In the genomic region with DNA sequence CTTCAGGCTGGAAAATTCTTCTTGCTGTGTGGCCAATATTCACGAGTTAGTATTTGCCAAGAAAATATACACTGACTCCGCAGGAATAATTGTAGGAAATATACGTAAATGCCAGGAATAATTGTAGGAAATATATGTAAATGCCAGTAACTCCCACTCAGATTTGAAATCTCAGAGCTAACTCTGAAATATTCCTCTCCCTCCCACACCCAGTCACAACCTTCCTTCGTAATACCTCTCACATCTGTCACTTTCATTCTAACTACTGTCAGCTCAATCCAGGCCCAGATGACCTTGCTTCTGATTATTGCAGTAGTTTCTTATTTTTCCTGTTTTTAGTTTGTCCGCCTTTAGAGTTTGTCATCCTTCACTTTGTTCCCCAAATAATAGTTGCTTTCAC, we compare ENCODE assay signal across 18 cellular contexts.
DNase-seq lines count a peak whose midpoint lies in the region; ATAC-seq and TF ChIP-seq lines count a peak whose summit lies in the region.
"Had no signal": no experiment of that assay in that cellular context is flagged by ENCODE, and none has a peak within 500 bp of the region (broad histone marks: within the 10 kb centered on the region; RNA-seq: fewer than 3 reads in every experiment).

No MANE protein-coding gene starts in this region.

- peak overlapping the region; percentile 64 for H2BK20ac ChIP-seq in IMR-90 (ENCODE audit: low read depth, low read length)

- H3K27me3 ChIP-seq in IMR-90 (ENCODE audit: control insufficient read depth, insufficient read depth, low read length) (no peaks in the 10 kb centered on the region), mammary epithelial cell (ENCODE audit: insufficient read depth, low read length) (no peaks in the 10 kb centered on the region), mesendoderm (ENCODE audit: insufficient read depth, low read length, poor library complexity) (no peaks in the 10 kb centered on the region), thoracic aorta (replicated peaks; ENCODE audit: insufficient read depth) (no peaks in the 10 kb centered on the region)
- H3K27me3 ChIP-seq: BE2C had no signal

- TF ChIP-seq CTCF in IMR-90 (conservative IDR thresholded peaks at IDR 0.05; ENCODE audit: low read depth, low read length) (no peak), mammary epithelial cell (conservative IDR thresholded peaks at IDR 0.05 in 1 of 2, IDR thresholded peaks at IDR 0.05 in 1 of 2; ENCODE audit: extremely low read depth in 1 of 2, insufficient read depth in 1 of 2, low read depth in 1 of 2, low read length in 2 of 2) (no peak), thoracic aorta (IDR thresholded peaks at IDR 0.05) (no peak)

- H2BK15ac ChIP-seq in IMR-90 (ENCODE audit: low read depth, low read length), result peak overlapping the region; percentile 89; the same call in 2 of the 3 replicates
- H2BK15ac ChIP-seq in mesendoderm (replicated peaks; ENCODE audit: low read depth), result no peak overlapping the region

- H3K9me3 Mint-ChIP-seq in activated CD4-positive, alpha-beta memory T cell treated with anti-CD3 and anti-CD28 coated beads for 36 hours, result no peaks in the 10 kb centered on the region
- H3K9me3 Mint-ChIP-seq: activated CD4-positive, alpha-beta T cell treated with anti-CD3 and anti-CD28 coated beads, Interleukin-2, amount 10 ng/mL, durations not matched to agents 24 days and 14 days; stimulated activated naive CD8-positive, alpha-beta T cell treated with anti-CD3 and anti-CD28 coated beads, Interleukin-15, Interleukin-2, amounts not matched to agents 100 ng/mL and 50 ng/mL, for 24 hours; type B pancreatic cell had no signal

- H2BK5ac ChIP-seq in IMR-90 (ENCODE audit: low read depth, low read length, poor library complexity, severe bottlenecking) (peak overlapping the region; percentile 54), mesendoderm (ENCODE audit: low read length) (no peak overlapping the region)

- H3K79me1 ChIP-seq in IMR-90 (ENCODE audit: low read depth in 1 of 2, low read length in 2 of 2) (no peaks in the 10 kb centered on the region), mesendoderm (ENCODE audit: low read length) (no peaks in the 10 kb centered on the region)

- DNase-seq in IMR-90 (no peak), mammary epithelial cell (no peak), mesendoderm (peak; percentile 3), thoracic aorta (ENCODE audit: low spot score) (no peak)
- no peak for DNase-seq in activated CD4-positive, alpha-beta memory T cell treated with anti-CD3 and anti-CD28 coated beads for 36 hours
- DNase-seq: activated CD4-positive, alpha-beta T cell treated with anti-CD3 and anti-CD28 coated beads, Interleukin-2, amount 10 ng/mL, durations not matched to agents 24 days and 14 days; activated CD8-positive, alpha-beta memory T cell treated with anti-CD3 and anti-CD28 coated beads, Interleukin-2, amount 50 U/mL, for 48 hours; activated effector memory CD4-positive, alpha-beta T cell treated with Interleukin-2 at 50 U/mL for 16 hours; BE2C; NCI-H1417 treated with DMSO at 0.1 percent for 48 hours; NK-92 treated with Interleukin-12 subunit alpha and Interleukin-12 subunit beta, amount 100 ng/mL, for 24 hours had no signal

- H3K4me2 ChIP-seq in IMR-90 (ENCODE audit: low read depth, low read length), result no peak overlapping the region
- peak overlapping the region; percentile 40 for H3K4me2 ChIP-seq in mammary epithelial cell (ENCODE audit: insufficient read depth, low read depth, low read length)
- no peak overlapping the region for H3K4me2 ChIP-seq in mesendoderm (ENCODE audit: low read length)

- no peak overlapping the region for H3K4me3 ChIP-seq in IMR-90 (ENCODE audit: insufficient read depth, low read depth, low read length)
- no peak overlapping the region for H3K4me3 ChIP-seq in mammary epithelial cell (replicated peaks in 1 of 3; ENCODE audit: insufficient read depth in 1 of 3, low read depth in 2 of 3, low read length in 3 of 3)
- no peak overlapping the region for H3K4me3 ChIP-seq in mesendoderm (ENCODE audit: low read length)
- H3K4me3 ChIP-seq in thoracic aorta, result no peak overlapping the region

- no peak for TF ChIP-seq POLR2A in IMR-90 (IDR thresholded peaks at IDR 0.05; ENCODE audit: low read depth, low read length)

- H3K9me1 ChIP-seq in IMR-90 (ENCODE audit: insufficient read depth, low read length), result 0 out of 2 replicates have a peak, but pooled peaks cover 4% of the 10 kb centered on the region

- H3K9ac ChIP-seq in IMR-90 (ENCODE audit: low read depth, low read length) (no peak overlapping the region), mammary epithelial cell (ENCODE audit: insufficient read depth, low read length) (no peak overlapping the region), mesendoderm (ENCODE audit: low read length) (no peak overlapping the region)
- H3K9ac ChIP-seq: parathyroid adenoma had no signal

- H3K36me3 ChIP-seq in IMR-90 (ENCODE audit: control insufficient read depth, insufficient read depth, low read length), result no peaks in the 10 kb centered on the region
- no peaks in the 10 kb centered on the region for H3K36me3 ChIP-seq in mammary epithelial cell (ENCODE audit: insufficient read depth, low read length)
- H3K36me3 ChIP-seq in mesendoderm (ENCODE audit: control insufficient read depth, insufficient read depth, low read length), result no peaks in the 10 kb centered on the region
- no peaks in the 10 kb centered on the region for H3K36me3 ChIP-seq in thoracic aorta

- H3K4me1 Mint-ChIP-seq in activated CD4-positive, alpha-beta memory T cell treated with anti-CD3 and anti-CD28 coated beads for 36 hours (ENCODE audit: low read depth), result no peaks in the 10 kb centered on the region
- H3K4me1 Mint-ChIP-seq: activated CD4-positive, alpha-beta T cell treated with anti-CD3 and anti-CD28 coated beads, Interleukin-2, amount 10 ng/mL, durations not matched to agents 24 days and 14 days had no signal

- no TSS peak for BruUV-seq in IMR-90 (replicated peaks; lab: Mats Ljungman, UMichigan)
- BruUV-seq in mammary epithelial cell (replicated peaks; lab: Mats Ljungman, UMichigan), result no TSS peak

- no peak overlapping the region for H3K27ac ChIP-seq in IMR-90 (ENCODE audit: insufficient read depth, low read length)
- H3K27ac ChIP-seq in mammary epithelial cell (ENCODE audit: insufficient read depth, low read depth, low read length), result peak overlapping the region; percentile 53
- H3K27ac ChIP-seq in mesendoderm (ENCODE audit: low read depth, low read length), result no peak overlapping the region
- peak overlapping the region; percentile 31 to 47 for H3K27ac ChIP-seq in thoracic aorta
- H3K27ac ChIP-seq: parathyroid adenoma had no signal

- H3K23ac ChIP-seq in IMR-90 (ENCODE audit: low read depth, low read length) (0 out of 2 replicates have a peak overlapping the region, but pooled peaks have one; percentile 56), mesendoderm (ENCODE audit: low read length) (no peak overlapping the region)

- no peak for TF ChIP-seq RAD21 in IMR-90 (IDR thresholded peaks at IDR 0.05; ENCODE audit: low read length)

- H3K4me1 ChIP-seq in IMR-90 (ENCODE audit: control insufficient read depth, insufficient read depth, low read length), result no peaks in the 10 kb centered on the region; the same call in 1 of the 2 replicates
- peaks cover 17% of the 10 kb centered on the region for H3K4me1 ChIP-seq in mammary epithelial cell (ENCODE audit: insufficient read depth, low read length)
- no peaks in the 10 kb centered on the region for H3K4me1 ChIP-seq in mesendoderm (ENCODE audit: control insufficient read depth, low read depth, low read length)
- peaks cover 0 to 23% of the 10 kb centered on the region in 2 donors for H3K4me1 ChIP-seq in thoracic aorta (ENCODE audit: control insufficient read depth in 1 of 2, low read depth in 2 of 2)
- H3K4me1 ChIP-seq: BE2C, parathyroid adenoma had no signal

- H3K79me2 ChIP-seq in mammary epithelial cell (ENCODE audit: insufficient read depth, low read length) (no peaks in the 10 kb centered on the region), mesendoderm (ENCODE audit: control insufficient read depth, insufficient read depth, low read length) (no peaks in the 10 kb centered on the region)
- H3K79me2 ChIP-seq: parathyroid adenoma had no signal

- dilution Hi-C loops in IMR-90 (cut with HindIII; ENCODE audit: low sequenced_read_pairs, unreplicated experiment) (no loop called here), mammary epithelial cell (cut with HindIII; ENCODE audit: low sequenced_read_pairs) (no loop called here)

- peak overlapping the region; percentile 37; the same call in 1 of the 2 replicates for H3K14ac ChIP-seq in IMR-90 (replicated peaks; ENCODE audit: low read depth, low read length)

- H3K4ac ChIP-seq in IMR-90 (ENCODE audit: low read depth, low read length), result peak overlapping the region; percentile 72
- H3K4ac ChIP-seq in mesendoderm (ENCODE audit: low read depth, low read length), result no peak overlapping the region

- 100% methylated on average over 1 of the region's 5 CpGs; no CpG with 5 or more reads in 1 of the 2 experiments for WGBS in IMR-90 (ENCODE audit: extremely low coverage in 2 of 2, insufficient read length in 1 of 2), 2 experiments
- 66% methylated on average over 5 of the region's 5 CpGs for WGBS in mammary epithelial cell (ENCODE audit: low coverage, missing lambda C conversion rate)
- no CpG with 5 or more reads among the region's 5 CpGs for WGBS in mesendoderm (ENCODE audit: extremely low coverage, insufficient coverage, low lambda C conversion rate)

- H3K27me3 Mint-ChIP-seq in activated CD4-positive, alpha-beta memory T cell treated with anti-CD3 and anti-CD28 coated beads for 36 hours, result no peaks in the 10 kb centered on the region
- H3K27me3 Mint-ChIP-seq: activated CD4-positive, alpha-beta T cell treated with anti-CD3 and anti-CD28 coated beads, Interleukin-2, amount 10 ng/mL, durations not matched to agents 24 days and 14 days; stimulated activated naive CD8-positive, alpha-beta T cell treated with anti-CD3 and anti-CD28 coated beads, Interleukin-15, Interleukin-2, amounts not matched to agents 100 ng/mL and 50 ng/mL, for 24 hours; type B pancreatic cell had no signal

- H3K18ac ChIP-seq in IMR-90 (ENCODE audit: low read depth, low read length), result no peak overlapping the region
- no peak overlapping the region for H3K18ac ChIP-seq in mesendoderm (ENCODE audit: low read length)

- no peaks in the 10 kb centered on the region for H4K20me1 ChIP-seq in IMR-90 (ENCODE audit: insufficient read depth, low read length)
- no peaks in the 10 kb centered on the region for H4K20me1 ChIP-seq in mammary epithelial cell (ENCODE audit: insufficient read depth, low read length)

- H2BK120ac ChIP-seq in IMR-90 (ENCODE audit: low read depth, low read length) (peak overlapping the region; percentile 69), mesendoderm (ENCODE audit: low read depth, low read length) (no peak overlapping the region)

- peak overlapping the region; percentile 47 for H2AFZ ChIP-seq in IMR-90 (replicated peaks; ENCODE audit: low read length, poor library complexity)
- H2AFZ ChIP-seq in mammary epithelial cell (ENCODE audit: low read depth, low read length), result peak overlapping the region; percentile 8
- H2AFZ ChIP-seq: parathyroid adenoma had no signal

- in situ Hi-C loops in IMR-90 (cut with MboI; ENCODE audit: low sequenced_read_pairs) (no loop called here), mammary epithelial cell (cut with MboI; ENCODE audit: low sequenced_read_pairs in 2 of 2) (no loop called here)

- ATAC-seq in IMR-90 (ENCODE audit: low read depth) (no peak), thoracic aorta (ENCODE audit: insufficient number of reproducible peaks, low FRiP score, low read depth) (no peak), HG03571 (IDR thresholded peaks at IDR 0.05; ENCODE audit: unreplicated experiment) (no peak), HG02885 (IDR thresholded peaks at IDR 0.05; ENCODE audit: poor library complexity, unreplicated experiment) (no peak), GM19023 (IDR thresholded peaks at IDR 0.05; ENCODE audit: unreplicated experiment) (no peak)
- ATAC-seq: HepG2 had no signal

- no peak overlapping the region for H3K4me3 Mint-ChIP-seq in activated CD4-positive, alpha-beta memory T cell treated with anti-CD3 and anti-CD28 coated beads for 36 hours
- H3K4me3 Mint-ChIP-seq: activated CD4-positive, alpha-beta T cell treated with anti-CD3 and anti-CD28 coated beads, Interleukin-2, amount 10 ng/mL, durations not matched to agents 24 days and 14 days; stimulated activated naive CD8-positive, alpha-beta T cell treated with anti-CD3 and anti-CD28 coated beads, Interleukin-15, Interleukin-2, amounts not matched to agents 100 ng/mL and 50 ng/mL, for 24 hours; type B pancreatic cell had no signal

- no peaks in the 10 kb centered on the region for H3K9me3 ChIP-seq in IMR-90 (ENCODE audit: control insufficient read depth, insufficient read depth, low read length)
- no peaks in the 10 kb centered on the region for H3K9me3 ChIP-seq in mammary epithelial cell (replicated peaks; ENCODE audit: insufficient read depth, low read length)
- no peaks in the 10 kb centered on the region for H3K9me3 ChIP-seq in thoracic aorta
- H3K9me3 ChIP-seq: BE2C had no signal

- H4K8ac ChIP-seq in IMR-90 (ENCODE audit: low read depth in 2 of 2, low read length in 2 of 2) (peak overlapping the region in 1 of 2 experiments; percentile 30; a peak in 2 of 4 replicates), mesendoderm (ENCODE audit: low read depth, low read length) (no peak overlapping the region)

- H4K91ac ChIP-seq in IMR-90 (ENCODE audit: insufficient read depth, low read depth, low read length), result 0 out of 2 replicates have a peak overlapping the region, but pooled peaks have one; percentile 26

- H2AK9ac ChIP-seq in IMR-90 (replicated peaks; ENCODE audit: low read depth, low read length, poor library complexity), result no peak overlapping the region

- H3K36me3 Mint-ChIP-seq in activated CD4-positive, alpha-beta memory T cell treated with anti-CD3 and anti-CD28 coated beads for 36 hours, result peaks cover 7% of the 10 kb centered on the region

- H3K27ac Mint-ChIP-seq in activated CD4-positive, alpha-beta memory T cell treated with anti-CD3 and anti-CD28 coated beads for 36 hours, result no peak overlapping the region
- H3K27ac Mint-ChIP-seq: activated CD4-positive, alpha-beta T cell treated with anti-CD3 and anti-CD28 coated beads, Interleukin-2, amount 10 ng/mL, durations not matched to agents 24 days and 14 days; stimulated activated naive CD8-positive, alpha-beta T cell treated with anti-CD3 and anti-CD28 coated beads, Interleukin-15, Interleukin-2, amounts not matched to agents 100 ng/mL and 50 ng/mL, for 24 hours; type B pancreatic cell had no signal

- peak overlapping the region; percentile 56 for H2AK5ac ChIP-seq in IMR-90 (ENCODE audit: low read depth, low read length)
- no peak overlapping the region for H2AK5ac ChIP-seq in mesendoderm (ENCODE audit: low read length)

- intact Hi-C loops in IMR-90 (cut with micrococcal nuclease) (no loop called here), mammary epithelial cell (cut with micrococcal nuclease) (no loop called here)
- intact Hi-C loops in activated CD4-positive, alpha-beta memory T cell treated with anti-CD3 and anti-CD28 coated beads for 36 hours (cut with micrococcal nuclease), result no loop called here

- CTCF ChIA-PET in IMR-90 (lab: Yijun Ruan, JAX) (no interaction called here), mammary epithelial cell (lab: Charles Lee; ENCODE audit: low non-redundant PET) (no interaction called here)
- CTCF ChIA-PET in activated CD4-positive, alpha-beta memory T cell treated with anti-CD3 and anti-CD28 coated beads for 36 hours (lab: Charles Lee), result interaction anchor here (0.8 to 1.1 kb wide), 2 partner anchors 20 to 121 kb away, joined by 3 read pairs; no protein-coding TSS in a partner anchor

- POLR2A ChIA-PET in IMR-90 (lab: Charles Lee; ENCODE audit: unreplicated experiment), result no interaction called here
- POLR2A ChIA-PET in activated CD4-positive, alpha-beta memory T cell treated with anti-CD3 and anti-CD28 coated beads for 36 hours (lab: Charles Lee), result no interaction called here

- H3K56ac ChIP-seq in IMR-90 (ENCODE audit: extremely low read depth, insufficient read depth, low read length) (no peak overlapping the region), mesendoderm (ENCODE audit: low read length) (no peak overlapping the region)

- H4K5ac ChIP-seq in IMR-90 (ENCODE audit: low read depth, low read length) (no peak overlapping the region), mesendoderm (ENCODE audit: low read length) (no peak overlapping the region)

Comparison
In these comparisons a context has a peak if more than half of its experiments do, and no peak if none do; other contexts are left out.
1. H3K27ac ChIP-seq: peak in mammary epithelial cell (single experiment) and thoracic aorta (2 of 2); none in IMR-90 (single experiment) and mesendoderm (single experiment).